10 cellular contexts compared by ENCODE assay signal in genomic region chr13:36082806-36083205, GRCh38. TPM values are rescaled to one million over a fixed set of nuclear protein-coding genes. Genes with fewer than 3 reads are reported as not detected.
"Had no signal": no experiment of that assay in that cellular context is flagged by ENCODE, and none has a peak within 500 bp of the region (broad histone marks: within the 10 kb centered on the region; RNA-seq: fewer than 3 reads in every experiment).

No MANE protein-coding gene starts in this region.

- H3K9me3 ChIP-seq: HAP-1 had no signal

- H3K27ac Mint-ChIP-seq: HFFc6 had no signal

- H3K4me3 ChIP-seq: GM23248, HAP-1, K562 had no signal

- H3K27ac ChIP-seq: GM23248, HL-60 had no signal

- DNase-seq: GM23248, GOT3, H7, HFFc6, IMR-90, KG1 had no signal

- ATAC-seq: HCT116, K562 had no signal

- H3K9ac ChIP-seq: GM23248 had no signal

- H3K36me3 ChIP-seq: HAP-1 had no signal

- H2AFZ ChIP-seq: GM23248 had no signal

- H3K4me3 Mint-ChIP-seq: HFFc6 had no signal

RNA-seq across cellular contexts. Expression of gene DCLK1, which starts 48.4 kb away (rescaled TPM):
- total RNA-seq: HFFc6 had no signal
- polyA plus RNA-seq: K562 had no signal
